ENCODE assay signal across 2 cellular contexts in the genomic region with DNA sequence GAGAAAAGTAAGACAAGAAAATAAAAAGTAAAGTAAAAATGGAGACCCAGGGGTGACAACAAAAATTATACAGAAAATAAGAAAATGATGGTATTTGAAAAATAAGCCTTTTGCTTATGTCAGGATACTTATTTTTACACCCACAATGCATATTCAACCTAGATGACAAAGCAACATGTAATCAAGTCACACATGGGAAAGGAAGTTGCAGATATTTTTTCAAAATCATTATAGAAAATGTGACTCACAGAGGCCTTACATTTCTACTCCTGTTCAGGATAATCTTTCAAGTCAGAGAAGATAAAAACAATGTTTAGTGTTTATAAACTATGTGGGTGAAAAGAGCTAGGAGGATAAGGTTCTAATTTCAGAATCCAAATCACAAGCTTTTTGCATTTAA.
TF ChIP-seq lines count a peak whose summit lies in the region.

No MANE protein-coding gene starts in this region.

TF ChIP-seq in HCT116, 20 proteins besides CTCF, POLR2A, EP300 and RAD21 (continued from another document):
- TF ChIP-seq, protein P1, sequence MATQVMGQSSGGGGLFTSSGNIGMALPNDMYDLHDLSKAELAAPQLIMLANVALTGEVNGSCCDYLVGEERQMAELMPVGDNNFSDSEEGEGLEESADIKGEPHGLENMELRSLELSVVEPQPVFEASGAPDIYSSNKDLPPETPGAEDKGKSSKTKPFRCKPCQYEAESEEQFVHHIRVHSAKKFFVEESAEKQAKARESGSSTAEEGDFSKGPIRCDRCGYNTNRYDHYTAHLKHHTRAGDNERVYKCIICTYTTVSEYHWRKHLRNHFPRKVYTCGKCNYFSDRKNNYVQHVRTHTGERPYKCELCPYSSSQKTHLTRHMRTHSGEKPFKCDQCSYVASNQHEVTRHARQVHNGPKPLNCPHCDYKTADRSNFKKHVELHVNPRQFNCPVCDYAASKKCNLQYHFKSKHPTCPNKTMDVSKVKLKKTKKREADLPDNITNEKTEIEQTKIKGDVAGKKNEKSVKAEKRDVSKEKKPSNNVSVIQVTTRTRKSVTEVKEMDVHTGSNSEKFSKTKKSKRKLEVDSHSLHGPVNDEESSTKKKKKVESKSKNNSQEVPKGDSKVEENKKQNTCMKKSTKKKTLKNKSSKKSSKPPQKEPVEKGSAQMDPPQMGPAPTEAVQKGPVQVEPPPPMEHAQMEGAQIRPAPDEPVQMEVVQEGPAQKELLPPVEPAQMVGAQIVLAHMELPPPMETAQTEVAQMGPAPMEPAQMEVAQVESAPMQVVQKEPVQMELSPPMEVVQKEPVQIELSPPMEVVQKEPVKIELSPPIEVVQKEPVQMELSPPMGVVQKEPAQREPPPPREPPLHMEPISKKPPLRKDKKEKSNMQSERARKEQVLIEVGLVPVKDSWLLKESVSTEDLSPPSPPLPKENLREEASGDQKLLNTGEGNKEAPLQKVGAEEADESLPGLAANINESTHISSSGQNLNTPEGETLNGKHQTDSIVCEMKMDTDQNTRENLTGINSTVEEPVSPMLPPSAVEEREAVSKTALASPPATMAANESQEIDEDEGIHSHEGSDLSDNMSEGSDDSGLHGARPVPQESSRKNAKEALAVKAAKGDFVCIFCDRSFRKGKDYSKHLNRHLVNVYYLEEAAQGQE (IDR thresholded peaks at IDR 0.05; ENCODE audit: low read depth): no peak
- TF ChIP-seq EGR1 (IDR thresholded peaks at IDR 0.05; ENCODE audit: low read depth) (no peak), EZH2phosphoT487 (IDR thresholded peaks at IDR 0.05; ENCODE audit: borderline replicate concordance) (no peak), ZFX (IDR thresholded peaks at IDR 0.05) (no peak), SRF (IDR thresholded peaks at IDR 0.05; ENCODE audit: low read depth) (no peak), SIN3A (IDR thresholded peaks at IDR 0.05; ENCODE audit: low read depth) (no peak)

TF ChIP-seq in WTC11, 78 proteins besides CTCF, POLR2A, EP300 and RAD21 (continued from another document):
- TF ChIP-seq ZNF396 (CRISPR knock-in tag; IDR thresholded peaks at IDR 0.05; ENCODE audit: borderline replicate concordance) (no peak), ZMAT4 (CRISPR knock-in tag; IDR thresholded peaks at IDR 0.05) (no peak), TCF7 (CRISPR knock-in tag; IDR thresholded peaks at IDR 0.05; ENCODE audit: low read depth) (no peak), FOXJ3 (CRISPR knock-in tag; IDR thresholded peaks at IDR 0.05; ENCODE audit: borderline replicate concordance) (no peak), KAT7 (CRISPR knock-in tag; IDR thresholded peaks at IDR 0.05; ENCODE audit: borderline replicate concordance) (no peak), ZNF219 (CRISPR knock-in tag; IDR thresholded peaks at IDR 0.05; ENCODE audit: borderline replicate concordance) (no peak), ZNF416 (CRISPR knock-in tag; IDR thresholded peaks at IDR 0.05) (no peak)
- TF ChIP-seq, protein P2, sequence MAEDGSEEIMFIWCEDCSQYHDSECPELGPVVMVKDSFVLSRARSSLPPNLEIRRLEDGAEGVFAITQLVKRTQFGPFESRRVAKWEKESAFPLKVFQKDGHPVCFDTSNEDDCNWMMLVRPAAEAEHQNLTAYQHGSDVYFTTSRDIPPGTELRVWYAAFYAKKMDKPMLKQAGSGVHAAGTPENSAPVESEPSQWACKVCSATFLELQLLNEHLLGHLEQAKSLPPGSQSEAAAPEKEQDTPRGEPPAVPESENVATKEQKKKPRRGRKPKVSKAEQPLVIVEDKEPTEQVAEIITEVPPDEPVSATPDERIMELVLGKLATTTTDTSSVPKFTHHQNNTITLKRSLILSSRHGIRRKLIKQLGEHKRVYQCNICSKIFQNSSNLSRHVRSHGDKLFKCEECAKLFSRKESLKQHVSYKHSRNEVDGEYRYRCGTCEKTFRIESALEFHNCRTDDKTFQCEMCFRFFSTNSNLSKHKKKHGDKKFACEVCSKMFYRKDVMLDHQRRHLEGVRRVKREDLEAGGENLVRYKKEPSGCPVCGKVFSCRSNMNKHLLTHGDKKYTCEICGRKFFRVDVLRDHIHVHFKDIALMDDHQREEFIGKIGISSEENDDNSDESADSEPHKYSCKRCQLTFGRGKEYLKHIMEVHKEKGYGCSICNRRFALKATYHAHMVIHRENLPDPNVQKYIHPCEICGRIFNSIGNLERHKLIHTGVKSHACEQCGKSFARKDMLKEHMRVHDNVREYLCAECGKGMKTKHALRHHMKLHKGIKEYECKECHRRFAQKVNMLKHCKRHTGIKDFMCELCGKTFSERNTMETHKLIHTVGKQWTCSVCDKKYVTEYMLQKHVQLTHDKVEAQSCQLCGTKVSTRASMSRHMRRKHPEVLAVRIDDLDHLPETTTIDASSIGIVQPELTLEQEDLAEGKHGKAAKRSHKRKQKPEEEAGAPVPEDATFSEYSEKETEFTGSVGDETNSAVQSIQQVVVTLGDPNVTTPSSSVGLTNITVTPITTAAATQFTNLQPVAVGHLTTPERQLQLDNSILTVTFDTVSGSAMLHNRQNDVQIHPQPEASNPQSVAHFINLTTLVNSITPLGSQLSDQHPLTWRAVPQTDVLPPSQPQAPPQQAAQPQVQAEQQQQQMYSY (CRISPR knock-in tag; IDR thresholded peaks at IDR 0.05): no peak
- TF ChIP-seq, protein P3, sequence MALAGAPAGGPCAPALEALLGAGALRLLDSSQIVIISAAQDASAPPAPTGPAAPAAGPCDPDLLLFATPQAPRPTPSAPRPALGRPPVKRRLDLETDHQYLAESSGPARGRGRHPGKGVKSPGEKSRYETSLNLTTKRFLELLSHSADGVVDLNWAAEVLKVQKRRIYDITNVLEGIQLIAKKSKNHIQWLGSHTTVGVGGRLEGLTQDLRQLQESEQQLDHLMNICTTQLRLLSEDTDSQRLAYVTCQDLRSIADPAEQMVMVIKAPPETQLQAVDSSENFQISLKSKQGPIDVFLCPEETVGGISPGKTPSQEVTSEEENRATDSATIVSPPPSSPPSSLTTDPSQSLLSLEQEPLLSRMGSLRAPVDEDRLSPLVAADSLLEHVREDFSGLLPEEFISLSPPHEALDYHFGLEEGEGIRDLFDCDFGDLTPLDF (CRISPR knock-in tag; IDR thresholded peaks at IDR 0.05): no peak
- TF ChIP-seq, protein P4, sequence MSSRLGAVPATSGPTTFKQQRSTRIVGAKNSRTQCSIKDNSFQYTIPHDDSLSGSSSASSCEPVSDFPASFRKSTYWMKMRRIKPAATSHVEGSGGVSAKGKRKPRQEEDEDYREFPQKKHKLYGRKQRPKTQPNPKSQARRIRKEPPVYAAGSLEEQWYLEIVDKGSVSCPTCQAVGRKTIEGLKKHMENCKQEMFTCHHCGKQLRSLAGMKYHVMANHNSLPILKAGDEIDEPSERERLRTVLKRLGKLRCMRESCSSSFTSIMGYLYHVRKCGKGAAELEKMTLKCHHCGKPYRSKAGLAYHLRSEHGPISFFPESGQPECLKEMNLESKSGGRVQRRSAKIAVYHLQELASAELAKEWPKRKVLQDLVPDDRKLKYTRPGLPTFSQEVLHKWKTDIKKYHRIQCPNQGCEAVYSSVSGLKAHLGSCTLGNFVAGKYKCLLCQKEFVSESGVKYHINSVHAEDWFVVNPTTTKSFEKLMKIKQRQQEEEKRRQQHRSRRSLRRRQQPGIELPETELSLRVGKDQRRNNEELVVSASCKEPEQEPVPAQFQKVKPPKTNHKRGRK (CRISPR knock-in tag; IDR thresholded peaks at IDR 0.05; ENCODE audit: borderline replicate concordance): no peak
